Comparison of ENCODE assay signal across 8 cellular contexts in genomic region chrX:7110821-7111276, GRCh38. TPM values are rescaled to one million over a fixed set of nuclear protein-coding genes. Genes with fewer than 3 reads are reported as not detected.
DNase-seq lines count a peak whose midpoint lies in the region; ATAC-seq, FAIRE-seq and TF ChIP-seq lines count a peak whose summit lies in the region.

No MANE protein-coding gene starts in this region.

- DNase-seq in GM18507 (ENCODE audit: extremely low spot score, insufficient read length, low read depth) (no peak), endothelial cell (ENCODE audit: low spot score) (no peak), left lung (no peak), coronary artery (ENCODE audit: low spot score) (no peak), NCI-H345 treated with DMSO at 0.1 percent for 48 hours (lab: John Stamatoyannopoulos, UW; ENCODE audit: unreplicated experiment) (no peak)
- no peak for DNase-seq in stimulated activated CD4-positive, alpha-beta T cell treated with anti-CD3 and anti-CD28 coated beads, Interleukin-4, amount 100 ng/mL, for 24 hours

- H3K4me3 ChIP-seq in left lung (no peak overlapping the region), coronary artery (no peak overlapping the region)

- H3K36me3 Mint-ChIP-seq in endothelial cell (ENCODE audit: low read depth, unreplicated experiment): no peaks in the 10 kb centered on the region

- intact Hi-C loops in left lung (cut with DNase I): no loop called here

- ATAC-seq in GM21737 (IDR thresholded peaks at IDR 0.05; ENCODE audit: unreplicated experiment): peak; percentile 47
- no peak for ATAC-seq in left lung

- no peaks in the 10 kb centered on the region for H3K27me3 ChIP-seq in left lung

- H3K27me3 Mint-ChIP-seq in endothelial cell (ENCODE audit: unreplicated experiment): no peaks in the 10 kb centered on the region

- H3K27ac ChIP-seq in KOPT-K1 (ENCODE audit: low read depth, low read length, poor library complexity, severe bottlenecking) (peak overlapping the region; percentile 81), left lung (no peak overlapping the region), coronary artery (no peak overlapping the region)

- H3K27ac Mint-ChIP-seq in endothelial cell (ENCODE audit: unreplicated experiment): peak overlapping the region; percentile 98

- H3K4me1 Mint-ChIP-seq in endothelial cell (ENCODE audit: unreplicated experiment): peaks cover 20% of the 10 kb centered on the region

- peak overlapping the region; percentile 31 for H3K4me3 Mint-ChIP-seq in endothelial cell (ENCODE audit: unreplicated experiment)

- H3K9me3 Mint-ChIP-seq in endothelial cell (ENCODE audit: unreplicated experiment): no peaks in the 10 kb centered on the region

- H3K4me1 ChIP-seq in left lung: peaks cover 15% of the 10 kb centered on the region in 2 donors

- TF ChIP-seq CTCF in endothelial cell (IDR thresholded peaks at IDR 0.05; ENCODE audit: unreplicated experiment): no peak
- no peak for TF ChIP-seq CTCF in left lung (IDR thresholded peaks at IDR 0.05)
- no peak for TF ChIP-seq CTCF in coronary artery (IDR thresholded peaks at IDR 0.05)

- H3K9me3 ChIP-seq in KOPT-K1 (ENCODE audit: insufficient read depth, low read length, poor library complexity, severe bottlenecking) (no peaks in the 10 kb centered on the region), left lung (no peaks in the 10 kb centered on the region)

- peak; percentile 99 for FAIRE-seq in GM18507 (lab: Jason Lieb, UNC)

- H3K36me3 ChIP-seq in KOPT-K1 (ENCODE audit: insufficient read depth, low read length): peaks cover 16% of the 10 kb centered on the region; the same call in 1 of the 2 replicates
- H3K36me3 ChIP-seq in left lung: no peaks in the 10 kb centered on the region

RNA-seq across cellular contexts. Expression of gene STS, which starts 36.7 kb away (rescaled TPM):
- 7.2 TPM for total RNA-seq in endothelial cell (ENCODE audit: unreplicated experiment)
- total RNA-seq in left lung: 10 to 100 TPM; 13.7 to 33.8 TPM

RNA-seq across cellular contexts. Expression of gene PUDP, which starts 37.1 kb away (rescaled TPM):
- 45.0 TPM for total RNA-seq in endothelial cell (ENCODE audit: unreplicated experiment)
- 10 to 100 TPM; 13.8 to 26.1 TPM for total RNA-seq in left lung
